In the genomic region with DNA sequence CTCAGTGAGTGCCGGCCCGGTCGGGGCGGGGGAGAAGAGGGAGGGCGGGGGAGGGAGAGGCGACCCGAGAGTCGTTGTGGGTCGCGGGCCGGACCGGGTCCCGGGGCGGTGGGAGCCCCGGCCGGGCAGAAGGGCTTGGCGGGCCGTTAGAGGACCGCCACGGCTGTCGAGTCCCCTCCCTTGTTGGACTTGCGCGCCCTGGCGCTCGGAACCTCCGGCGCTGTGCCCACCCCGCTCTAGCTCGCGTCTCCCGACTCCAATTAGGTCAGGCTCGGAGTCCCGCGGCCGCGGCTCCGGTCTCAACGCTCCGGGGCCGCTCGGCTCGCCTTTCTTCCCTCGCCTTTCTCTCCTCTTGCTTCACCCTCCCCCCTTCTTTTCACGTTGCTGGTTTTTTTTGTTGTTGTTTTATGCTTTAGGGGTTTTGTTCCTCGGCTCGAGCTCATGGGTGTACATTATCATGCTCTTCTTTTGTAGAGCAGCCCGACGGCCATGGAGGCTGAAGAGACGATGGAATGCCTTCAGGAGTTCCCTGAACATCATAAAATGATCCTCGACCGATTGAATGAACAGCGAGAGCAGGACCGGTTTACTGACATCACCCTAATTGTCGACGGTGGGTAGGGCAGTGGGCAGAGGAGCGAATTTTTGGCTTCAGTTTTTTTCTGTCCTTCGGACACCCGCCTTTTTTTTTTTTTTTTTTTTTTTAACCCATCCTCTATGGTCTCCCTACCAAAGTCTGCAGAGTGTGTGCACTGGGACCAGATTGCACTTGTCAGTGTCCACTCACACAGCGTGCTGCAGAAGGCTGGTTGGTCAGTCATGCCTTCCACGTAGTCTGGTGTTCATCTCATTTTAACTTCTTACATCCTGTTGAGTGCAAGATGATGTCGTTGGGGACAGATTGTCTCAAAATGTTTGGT, we compare ENCODE assay signal across 8 cellular contexts. TPM values are rescaled to one million over a fixed set of nuclear protein-coding genes. Genes with fewer than 3 reads are reported as not detected.
DNase-seq lines count a peak whose midpoint lies in the region; ATAC-seq lines count a peak whose summit lies in the region.

No MANE protein-coding gene starts in this region.

- H3K36me3 Mint-ChIP-seq in naive B cell, result peaks cover 0 to 7% of the 10 kb centered on the region in 2 donors

- H3K27me3 Mint-ChIP-seq in naive B cell, result no peaks in the 10 kb centered on the region

- H3K4me3 ChIP-seq in H7 (ENCODE audit: insufficient read depth, low read depth, low read length), result peak overlapping the region; percentile 97

- no peaks in the 10 kb centered on the region for H3K9me3 ChIP-seq in KOPT-K1 (ENCODE audit: insufficient read depth, low read length, poor library complexity, severe bottlenecking)

- peaks cover 18 to 48% (median 29%) of the 10 kb centered on the region in 3 donors for H3K4me1 Mint-ChIP-seq in naive B cell

- H3K27ac Mint-ChIP-seq in naive B cell, result peak overlapping the region; percentile 93 to 99 (median 97)

- H3K36me3 ChIP-seq in H7 (replicated peaks; ENCODE audit: control insufficient read depth, insufficient read depth, low read length) (peaks cover 12% of the 10 kb centered on the region), KOPT-K1 (ENCODE audit: insufficient read depth, low read length) (peaks cover 41% of the 10 kb centered on the region)

- ATAC-seq in esophagus mucosa (peak; percentile 37), naive B cell (ENCODE audit: low read depth in 2 of 2) (peak; percentile 25 to 29)

- H3K27me3 ChIP-seq in H7 (ENCODE audit: control insufficient read depth, insufficient read depth, low read length), result no peaks in the 10 kb centered on the region

- H3K4me3 Mint-ChIP-seq in naive B cell, result peak overlapping the region; percentile 87 to 99 (median 92)

- no peaks in the 10 kb centered on the region for H3K9me3 Mint-ChIP-seq in naive B cell

- peak; percentile 5 for DNase-seq in stimulated activated CD4-positive, alpha-beta T cell treated with anti-CD3 and anti-CD28 coated beads, Interleukin-1b, Interleukin-23, amount 100 ng/mL, for 48 hours
- no peak for DNase-seq in stimulated activated CD4-positive, alpha-beta T cell treated with anti-CD3 and anti-CD28 coated beads, Interleukin-12 subunit alpha, Interleukin-12 subunit beta, amount 100 ng/mL, for 4 hours
- DNase-seq in H7, result peak; percentile 38
- peak; percentile 31 for DNase-seq in SW480 (ENCODE audit: low spot score)
- no peak for DNase-seq in naive B cell
- DNase-seq in middle frontal gyrus (ENCODE audit: extremely low spot score, low spot score), result no peak

- peak overlapping the region; percentile 88 for H3K27ac ChIP-seq in KOPT-K1 (ENCODE audit: low read depth, low read length, poor library complexity, severe bottlenecking)

RNA-seq across cellular contexts. Expression of gene ZNF131, which starts 1.1 kb away (rescaled TPM):
- 34.3 and 34.6 TPM in 2 replicates for total RNA-seq in H7 (2014; rRNA removed; shearing (Covaris generic))
- total RNA-seq in esophagus mucosa, result 19.5 TPM
- 10 to 100 TPM; 50.0 to 70.5 (median 54.2) TPM for polyA plus RNA-seq in naive B cell (ENCODE audit: low read depth in 6 of 6)

Comparison
In these comparisons a context has a peak if more than half of its experiments do, and no peak if none do; other contexts are left out.
1. DNase-seq: peak in stimulated activated CD4-positive, alpha-beta T cell treated with anti-CD3 and anti-CD28 coated beads, Interleukin-1b, Interleukin-23, amount 100 ng/mL, for 48 hours (single experiment), H7 (single experiment) and SW480 (single experiment); none in stimulated activated CD4-positive, alpha-beta T cell treated with anti-CD3 and anti-CD28 coated beads, Interleukin-12 subunit alpha, Interleukin-12 subunit beta, amount 100 ng/mL, for 4 hours (single experiment), naive B cell (single experiment) and middle frontal gyrus (single experiment).